In genomic region chr11:114397349-114397982, GRCh38 we compare ENCODE assay signal across 22 cellular contexts. TPM values are rescaled to one million over a fixed set of nuclear protein-coding genes. Genes with fewer than 3 reads are reported as not detected.
DNase-seq lines count a peak whose midpoint lies in the region; ATAC-seq and TF ChIP-seq lines count a peak whose summit lies in the region.
"Had no signal": no experiment of that assay in that cellular context is flagged by ENCODE, and none has a peak within 500 bp of the region (broad histone marks: within the 10 kb centered on the region; RNA-seq: fewer than 3 reads in every experiment).

No MANE protein-coding gene starts in this region.

- H3K4me3 ChIP-seq in foreskin fibroblast (ENCODE audit: low read depth in 1 of 2, low read length in 2 of 2) = no peak overlapping the region
- no peak overlapping the region for H3K4me3 ChIP-seq in tibial nerve
- H3K4me3 ChIP-seq in right cardiac atrium (ENCODE audit: low read length) = no peak overlapping the region
- H3K4me3 ChIP-seq in thyroid gland (replicated peaks in 1 of 3) = no peak overlapping the region

- peak overlapping the region; percentile 48 for H3K27ac Mint-ChIP-seq in activated T-cell treated with anti-CD3 and anti-CD28 coated beads, Interleukin-2, amount 50 U/mL, for 72 hours
- H3K27ac Mint-ChIP-seq: activated T-helper 2 cell treated with anti-CD3 and anti-CD28 coated beads, Interferon-gamma antibody, Interleukin-2, Interleukin-4, amounts not matched to agents 10 μg/mL and 5 μg/mL and 100 μg/mL, durations not matched to agents 14 hours and 24 hours and 36 hours; natural killer cell had no signal

- no peak for ATAC-seq in activated T-cell treated with anti-CD3 and anti-CD28 coated beads, Interleukin-2, amount 50 U/mL, for 72 hours (replicated peaks in 1 of 2)
- ATAC-seq in right cardiac atrium = no peak
- ATAC-seq: natural killer cell, SK-N-SH treated with all-trans-retinoic acid at 6 μM for 48 hours had no signal

- no peak for TF ChIP-seq POLR2A in tibial nerve (IDR thresholded peaks at IDR 0.05)
- TF ChIP-seq POLR2A in thyroid gland (IDR thresholded peaks at IDR 0.05) = no peak

- no peaks in the 10 kb centered on the region for H3K27me3 Mint-ChIP-seq in activated T-cell treated with anti-CD3 and anti-CD28 coated beads, Interleukin-2, amount 50 U/mL, for 72 hours (ENCODE audit: low read depth)
- H3K27me3 Mint-ChIP-seq: central memory CD8-positive, alpha-beta T cell had no signal

- H3K36me3 ChIP-seq in tibial nerve (no peaks in the 10 kb centered on the region), thyroid gland (no peaks in the 10 kb centered on the region)

- TF ChIP-seq CTCF in foreskin fibroblast (IDR thresholded peaks at IDR 0.05; ENCODE audit: low read depth, low read length) (no peak), tibial nerve (IDR thresholded peaks at IDR 0.05) (no peak), thyroid gland (IDR thresholded peaks at IDR 0.05) (no peak)

- peaks cover 0 to 38% (median 23%) of the 10 kb centered on the region in 4 donors for H3K4me1 ChIP-seq in tibial nerve
- no peaks in the 10 kb centered on the region for H3K4me1 ChIP-seq in right cardiac atrium (ENCODE audit: control insufficient read depth, insufficient read depth, low read length)
- peaks cover 14 to 15% of the 10 kb centered on the region in 2 donors for H3K4me1 ChIP-seq in thyroid gland

- peaks cover 8 to 9% of the 10 kb centered on the region in 2 donors for H3K36me3 Mint-ChIP-seq in activated T-cell treated with anti-CD3 and anti-CD28 coated beads, Interleukin-2, amount 50 U/mL, for 72 hours (ENCODE audit: insufficient read depth in 2 of 2)
- H3K36me3 Mint-ChIP-seq: natural killer cell had no signal

- TF ChIP-seq EP300 in tibial nerve (IDR thresholded peaks at IDR 0.05) = peak in 1 of 2 donors; percentile 32

- H3K27ac ChIP-seq in tibial nerve (peak overlapping the region in 3 of 4 donors; percentile 35 to 99 (median 75)), right cardiac atrium (ENCODE audit: low read length) (no peak overlapping the region), thyroid gland (no peak overlapping the region)
- H3K27ac ChIP-seq: PC-9 had no signal

- intact Hi-C loops in right cardiac atrium (cut with DNase I) = no loop called here
- intact Hi-C loops in thyroid gland (cut with DNase I) = no loop called here

- DNase-seq in activated T-cell treated with anti-CD3 and anti-CD28 coated beads, Interleukin-2, amount 50 U/mL, for 72 hours = no peak
- no peak for DNase-seq in activated T-cell treated with anti-CD3 and anti-CD28 coated beads, Interleukin-2, amount 50 U/mL, for 48 hours
- DNase-seq in OCI-M1 (lab: John Stamatoyannopoulos, UW) (peak; percentile 27), foreskin fibroblast (peak; percentile 17 to 26), tibial nerve (ENCODE audit: low spot score in 2 of 2) (no peak), 8988T (no peak), right cardiac atrium (no peak), thyroid gland (no peak)
- DNase-seq: activated CD4-positive, CD25-positive, alpha-beta regulatory T cell treated with anti-CD3 and anti-CD28 coated beads, Interleukin-2, amount 50 U/mL, for 72 hours; amniotic stem cell; DND-41; GOT3; natural killer cell; NCI-H510A; PC-9; small intestine; stimulated activated CD4-positive, alpha-beta T cell treated with anti-CD3 and anti-CD28 coated beads, Interleukin-4, amount 100 ng/mL, for 4 hours; T1000 had no signal

- no peaks in the 10 kb centered on the region for H3K27me3 ChIP-seq in tibial nerve
- H3K27me3 ChIP-seq in right cardiac atrium (ENCODE audit: control insufficient read depth, insufficient read depth) = no peaks in the 10 kb centered on the region
- H3K27me3 ChIP-seq in thyroid gland = no peaks in the 10 kb centered on the region

- H3K9me3 ChIP-seq in tibial nerve (no peaks in the 10 kb centered on the region), right cardiac atrium (ENCODE audit: control insufficient read depth, low read length) (no peaks in the 10 kb centered on the region), thyroid gland (no peaks in the 10 kb centered on the region)

- WGBS in tibial nerve, 2 donors = 38 to 43% methylated on average over 2 of the region's 2 CpGs
- 55% methylated on average over 2 of the region's 2 CpGs for WGBS in right cardiac atrium
- WGBS in thyroid gland, 2 donors = 90% methylated on average over 2 of the region's 2 CpGs

- H3K4me3 Mint-ChIP-seq in activated T-cell treated with anti-CD3 and anti-CD28 coated beads, Interleukin-2, amount 50 U/mL, for 72 hours = no peak overlapping the region
- H3K4me3 Mint-ChIP-seq: CD14-positive monocyte; central memory CD8-positive, alpha-beta T cell; natural killer cell had no signal

- peaks cover 30% of the 10 kb centered on the region for H3K4me1 Mint-ChIP-seq in activated T-cell treated with anti-CD3 and anti-CD28 coated beads, Interleukin-2, amount 50 U/mL, for 72 hours (ENCODE audit: low read depth)

- H3K9me3 Mint-ChIP-seq in activated T-cell treated with anti-CD3 and anti-CD28 coated beads, Interleukin-2, amount 50 U/mL, for 72 hours = no peaks in the 10 kb centered on the region
- H3K9me3 Mint-ChIP-seq: activated T-helper 2 cell treated with anti-CD3 and anti-CD28 coated beads, Interferon-gamma antibody, Interleukin-2, Interleukin-4, amounts not matched to agents 10 μg/mL and 5 μg/mL and 100 μg/mL, durations not matched to agents 14 hours and 24 hours and 36 hours; CD14-positive monocyte; central memory CD8-positive, alpha-beta T cell; natural killer cell had no signal

RNA-seq across cellular contexts. Expression of gene C11orf71, which starts 2.8 kb away (rescaled TPM):
- total RNA-seq in activated T-cell treated with anti-CD3 and anti-CD28 coated beads, Interleukin-2, amount 50 U/mL, for 72 hours = 1 to 10 TPM; 5.9 to 7.1 TPM
- 10 to 100 TPM in 3 of 4 donors, 1 to 10 TPM in 1; 3.3 to 16.0 (median 13.5) TPM for total RNA-seq in tibial nerve
- 10 to 100 TPM in 1 of 4 donors, 1 to 10 TPM in 3; 6.7 to 13.6 (median 8.5) TPM for total RNA-seq in right cardiac atrium
- 11.8 TPM for polyA plus RNA-seq in right cardiac atrium
- 10 to 100 TPM; 13.6 to 19.7 (median 16.2) TPM for total RNA-seq in thyroid gland

RNA-seq across cellular contexts. Expression of gene RBM7, which starts 3.0 kb away (rescaled TPM):
- total RNA-seq in activated T-cell treated with anti-CD3 and anti-CD28 coated beads, Interleukin-2, amount 50 U/mL, for 72 hours = 10 to 100 TPM; 40.7 to 52.0 TPM
- total RNA-seq in tibial nerve (10 to 100 TPM; 14.7 to 15.5 (median 15.3) TPM), right cardiac atrium (10 to 100 TPM; 20.5 to 24.5 (median 22.2) TPM), thyroid gland (10 to 100 TPM; 20.8 to 30.1 (median 23.7) TPM)
- polyA plus RNA-seq in right cardiac atrium = 7.9 TPM

RNA-seq across cellular contexts. Expression of gene REXO2, which starts 41.8 kb away (rescaled TPM):
- 10 to 100 TPM; 60.6 to 61.2 TPM for total RNA-seq in activated T-cell treated with anti-CD3 and anti-CD28 coated beads, Interleukin-2, amount 50 U/mL, for 72 hours
- total RNA-seq in tibial nerve = 100 to 1,000 TPM in 1 of 4 donors, 10 to 100 TPM in 3; 64.9 to 131 (median 96.8) TPM
- total RNA-seq in right cardiac atrium = 100 to 1,000 TPM; 119 to 131 (median 122) TPM
- polyA plus RNA-seq in right cardiac atrium = 175 TPM
- 100 to 1,000 TPM in 1 of 4 donors, 10 to 100 TPM in 3; 49.0 to 105 (median 63.0) TPM for total RNA-seq in thyroid gland

Comparison
In these comparisons a context has a peak if more than half of its experiments do, and no peak if none do; other contexts are left out.
1. DNase-seq: peak in OCI-M1 (single experiment) and foreskin fibroblast (2 of 2); none in activated T-cell treated with anti-CD3 and anti-CD28 coated beads, Interleukin-2, amount 50 U/mL, for 72 hours (0 of 2), activated T-cell treated with anti-CD3 and anti-CD28 coated beads, Interleukin-2, amount 50 U/mL, for 48 hours (0 of 2), tibial nerve (0 of 2), 8988T (single experiment), right cardiac atrium (0 of 3) and thyroid gland (0 of 2).
2. H3K27ac ChIP-seq: peak in tibial nerve (3 of 4); none in right cardiac atrium (single experiment) and thyroid gland (0 of 3).